8 cellular contexts compared by ENCODE assay signal in genomic region chr17:77466140-77466539, GRCh38.
DNase-seq lines count a peak whose midpoint lies in the region; ATAC-seq lines count a peak whose summit lies in the region.

No MANE protein-coding gene starts in this region.

- ATAC-seq in HG03175 (IDR thresholded peaks at IDR 0.05; ENCODE audit: unreplicated experiment) (no peak), GM18907 (IDR thresholded peaks at IDR 0.05; ENCODE audit: unreplicated experiment) (no peak)

- H3K27me3 ChIP-seq in HUES48 (ENCODE audit: control insufficient read depth, insufficient read depth, low read length) = no peaks in the 10 kb centered on the region

- peak overlapping the region; percentile 90 for H3K27ac ChIP-seq in HUES48 (ENCODE audit: low read depth, low read length)
- H3K27ac ChIP-seq in skin epidermis = peak overlapping the region in 20 of 21 experiments; percentile 19 to 99 (median 78)

- peaks cover 87% of the 10 kb centered on the region for H3K4me1 Mint-ChIP-seq in activated naive CD8-positive, alpha-beta T cell (ENCODE audit: low read depth)

- peak overlapping the region; percentile 82 for H3K4me3 Mint-ChIP-seq in activated naive CD8-positive, alpha-beta T cell

- H3K4me3 ChIP-seq in HUES48 (ENCODE audit: low read depth, low read length) (peak overlapping the region; percentile 53), iPS-18c (ENCODE audit: insufficient read depth, low read depth, low read length) (peak overlapping the region; percentile 42), skin epidermis (no peak overlapping the region)

- H3K36me3 ChIP-seq in HUES48 (ENCODE audit: control insufficient read depth, insufficient read depth, low read length) = 0 out of 2 replicates have a peak, but pooled peaks cover 8% of the 10 kb centered on the region

- peaks cover 47% of the 10 kb centered on the region for H3K4me1 ChIP-seq in HUES48 (ENCODE audit: control insufficient read depth, insufficient read depth, low read length)

- H3K9ac ChIP-seq in HUES48 (ENCODE audit: low read depth, low read length) = peak overlapping the region; percentile 47; the same call in 1 of the 2 replicates

- H3K36me3 Mint-ChIP-seq in activated naive CD8-positive, alpha-beta T cell = peaks cover 21% of the 10 kb centered on the region

- no peaks in the 10 kb centered on the region for H3K9me3 Mint-ChIP-seq in activated naive CD8-positive, alpha-beta T cell (ENCODE audit: low read depth)

- DNase-seq in D341Med (ENCODE audit: low spot score) = no peak
- no peak for DNase-seq in NCI-H1930 (lab: John Stamatoyannopoulos, UW)

- peak overlapping the region; percentile 97 for H3K27ac Mint-ChIP-seq in activated naive CD8-positive, alpha-beta T cell

- no peaks in the 10 kb centered on the region for H3K27me3 Mint-ChIP-seq in activated naive CD8-positive, alpha-beta T cell

- H3K9me3 ChIP-seq in HUES48 (ENCODE audit: control insufficient read depth, insufficient read depth, low read length) (no peaks in the 10 kb centered on the region), iPS-18c (ENCODE audit: control insufficient read depth, insufficient read depth, low read length) (no peaks in the 10 kb centered on the region)

Comparison
In these comparisons a context has a peak if more than half of its experiments do, and no peak if none do; other contexts are left out.
1. H3K4me3 ChIP-seq: peak in HUES48 (single experiment) and iPS-18c (single experiment); none in skin epidermis (0 of 7).